Comparison of ENCODE assay signal across 1 cellular context in the genomic region with DNA sequence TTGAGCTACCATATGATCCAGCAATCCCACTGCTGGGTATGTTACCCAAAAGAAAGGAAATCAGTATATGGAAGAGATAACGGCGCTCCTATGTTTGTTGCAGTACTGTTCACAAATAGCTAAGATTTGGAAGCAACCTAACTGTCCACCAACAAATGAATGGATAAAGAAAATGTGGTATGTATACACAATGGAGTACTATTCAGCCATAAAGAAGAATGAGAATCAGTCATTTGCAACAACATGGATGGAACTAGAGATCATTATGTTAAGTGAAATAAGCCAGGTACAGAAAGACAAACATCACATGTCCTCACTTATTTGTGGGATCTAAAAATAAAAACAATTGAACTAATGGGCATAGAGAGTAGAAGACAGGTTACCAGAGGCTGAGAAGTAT. TPM values are rescaled to one million over a fixed set of nuclear protein-coding genes. Genes with fewer than 3 reads are reported as not detected.
"Had no signal": no experiment of that assay in that cellular context is flagged by ENCODE, and none has a peak within 500 bp of the region (broad histone marks: within the 10 kb centered on the region; RNA-seq: fewer than 3 reads in every experiment).

No MANE protein-coding gene starts in this region.

RNA-seq across cellular contexts. Expression of gene ARHGEF6, which starts 8.9 kb away (rescaled TPM):
- total RNA-seq: HepG2 had no signal
